Comparison of ENCODE assay signal across 18 cellular contexts in genomic region chr2:222213084-222213483, GRCh38.
A peak's percentile ranks its signal among the peaks of the same experiment; 100 is the strongest.
DNase-seq lines count a peak whose midpoint lies in the region; ATAC-seq and TF ChIP-seq lines count a peak whose summit lies in the region.
"Had no signal": no experiment of that assay in that cellular context is flagged by ENCODE, and none has a peak within 500 bp of the region (broad histone marks: within the 10 kb centered on the region; RNA-seq: fewer than 3 reads in every experiment).

No MANE protein-coding gene starts in this region.

- H3K18ac ChIP-seq in trophoblast cell (ENCODE audit: low read length): no peak overlapping the region

- no peaks in the 10 kb centered on the region for H3K36me3 ChIP-seq in cardiac muscle cell
- H3K36me3 ChIP-seq in SK-N-MC (ENCODE audit: insufficient read depth, low read length): peaks cover 15% of the 10 kb centered on the region
- H3K36me3 ChIP-seq in trophoblast cell (ENCODE audit: control insufficient read depth in 1 of 2, insufficient read depth in 2 of 2, low read length in 2 of 2): no peaks in the 10 kb centered on the region
- H3K36me3 ChIP-seq: BLaER1 treated with 17β-estradiol and CSF1 and Interleukin-3, amounts not matched to agents 10 nM and 100 nM had no signal

- no peak overlapping the region for H3K27ac Mint-ChIP-seq in natural killer cell
- H3K27ac Mint-ChIP-seq: B cell; CD4-positive, alpha-beta T cell; CD8-positive, alpha-beta T cell had no signal

- no peak overlapping the region for H2AFZ ChIP-seq in trophoblast cell (ENCODE audit: insufficient read depth, low read length, poor library complexity)

- DNase-seq in cardiac muscle cell (ENCODE audit: low read depth in 1 of 2, low spot score in 1 of 2) (peak in 1 of 2 donors; percentile 68), right cardiac atrium (no peak), SK-N-MC (ENCODE audit: low read depth, low spot score) (no peak), trophoblast cell (no peak), natural killer cell (no peak)
- DNase-seq: AML-193; Caco-2; Calu3; CD4-positive, alpha-beta T cell; CD8-positive, alpha-beta T cell; DMS79 treated with DMSO at 0.1 percent for 48 hours; GF-D8 had no signal

- no peak overlapping the region for H2BK120ac ChIP-seq in trophoblast cell (ENCODE audit: insufficient read depth, low read length, poor library complexity)

- no peak overlapping the region for H4K12ac ChIP-seq in trophoblast cell (ENCODE audit: low read depth, low read length)

- no peak overlapping the region for H3K9ac ChIP-seq in SK-N-MC (ENCODE audit: insufficient read length)
- no peak overlapping the region for H3K9ac ChIP-seq in trophoblast cell (ENCODE audit: low read length)
- H3K9ac ChIP-seq: BLaER1 treated with 17β-estradiol and CSF1 and Interleukin-3, amounts not matched to agents 10 nM and 100 nM had no signal

- peak overlapping the region; percentile 5 for H3K4me2 ChIP-seq in trophoblast cell (ENCODE audit: low read length)
- H3K4me2 ChIP-seq: A549; BLaER1 treated with 17β-estradiol and CSF1 and Interleukin-3, amounts not matched to agents 10 nM and 100 nM had no signal

- TF ChIP-seq CTCF in cardiac muscle cell (IDR thresholded peaks at IDR 0.05; ENCODE audit: low read depth, low read length) (no peak), natural killer cell (IDR thresholded peaks at IDR 0.05) (no peak)

- no peaks in the 10 kb centered on the region for H3K9me3 ChIP-seq in cardiac muscle cell (ENCODE audit: low read depth)
- no peaks in the 10 kb centered on the region for H3K9me3 ChIP-seq in right cardiac atrium (ENCODE audit: control insufficient read depth, low read length)
- H3K9me3 ChIP-seq in SK-N-MC (ENCODE audit: low read depth, low read length): no peaks in the 10 kb centered on the region
- H3K9me3 ChIP-seq in trophoblast cell (ENCODE audit: insufficient read depth, low read depth, low read length): no peaks in the 10 kb centered on the region
- H3K9me3 ChIP-seq: A549; BLaER1 treated with 17β-estradiol and CSF1 and Interleukin-3, amounts not matched to agents 10 nM and 100 nM; Caco-2 had no signal

- no peak overlapping the region for H2BK5ac ChIP-seq in trophoblast cell (ENCODE audit: low read depth, low read length, poor library complexity)

- no peak for ATAC-seq in right cardiac atrium
- ATAC-seq in natural killer cell: no peak
- no peak for ATAC-seq in HG03469 (IDR thresholded peaks at IDR 0.05; ENCODE audit: unreplicated experiment)
- ATAC-seq: A549; CD8-positive, alpha-beta T cell had no signal

- WGBS in right cardiac atrium: 57% methylated on average over 5 of the region's 5 CpGs
- no CpG with 5 or more reads among the region's 5 CpGs for WGBS in trophoblast cell (ENCODE audit: extremely low coverage, insufficient coverage, insufficient read length)

- no peak overlapping the region for H3K4me3 Mint-ChIP-seq in natural killer cell
- H3K4me3 Mint-ChIP-seq: B cell; CD4-positive, alpha-beta T cell; CD8-positive, alpha-beta T cell had no signal

- no peaks in the 10 kb centered on the region for H3K27me3 Mint-ChIP-seq in natural killer cell (ENCODE audit: low read depth in 2 of 2)

- intact Hi-C loops in right cardiac atrium (cut with DNase I) (no loop called here), natural killer cell (cut with micrococcal nuclease) (no loop called here)

- H2AK5ac ChIP-seq in trophoblast cell (ENCODE audit: low read length): no peak overlapping the region

- no peak overlapping the region for H3K23ac ChIP-seq in trophoblast cell (ENCODE audit: low read length)

- no peak overlapping the region for H4K91ac ChIP-seq in trophoblast cell (ENCODE audit: low read depth, low read length)

- peaks cover 0 to 4% of the 10 kb centered on the region in 2 donors for H3K9me3 Mint-ChIP-seq in natural killer cell
- H3K9me3 Mint-ChIP-seq: CD4-positive, alpha-beta T cell; CD8-positive, alpha-beta T cell had no signal

- no peaks in the 10 kb centered on the region for H3K79me2 ChIP-seq in trophoblast cell (ENCODE audit: control insufficient read depth, insufficient read depth, low read length, poor library complexity)

- H3K36me3 Mint-ChIP-seq in natural killer cell: no peaks in the 10 kb centered on the region
- H3K36me3 Mint-ChIP-seq: CD8-positive, alpha-beta T cell had no signal

- H4K8ac ChIP-seq in trophoblast cell (ENCODE audit: low read depth, low read length): no peak overlapping the region

- H2BK12ac ChIP-seq in trophoblast cell (ENCODE audit: low read length): no peak overlapping the region

- H3K4me1 Mint-ChIP-seq in natural killer cell: no peaks in the 10 kb centered on the region
- H3K4me1 Mint-ChIP-seq: B cell had no signal

- H3K27ac ChIP-seq in cardiac muscle cell (peak overlapping the region; percentile 58), right cardiac atrium (ENCODE audit: low read length) (no peak overlapping the region), SK-N-MC (peak overlapping the region; percentile 80; the same call in 1 of the 2 replicates), trophoblast cell (ENCODE audit: low read depth, low read length) (no peak overlapping the region)
- H3K27ac ChIP-seq: 22Rv1; A549; BLaER1 treated with 17β-estradiol and CSF1 and Interleukin-3, amounts not matched to agents 10 nM and 100 nM; C4-2B had no signal

- H3K14ac ChIP-seq in trophoblast cell (ENCODE audit: low read length): no peak overlapping the region

- H3K79me1 ChIP-seq in trophoblast cell (ENCODE audit: low read length): no peaks in the 10 kb centered on the region

- H3K27me3 ChIP-seq in cardiac muscle cell (no peaks in the 10 kb centered on the region), right cardiac atrium (ENCODE audit: control insufficient read depth, insufficient read depth) (no peaks in the 10 kb centered on the region), trophoblast cell (ENCODE audit: insufficient read depth, low read length) (no peaks in the 10 kb centered on the region)
- H3K27me3 ChIP-seq: BLaER1 treated with 17β-estradiol and CSF1 and Interleukin-3, amounts not matched to agents 10 nM and 100 nM had no signal

- H3K4me1 ChIP-seq in cardiac muscle cell (ENCODE audit: low read depth) (peaks cover 26% of the 10 kb centered on the region), right cardiac atrium (ENCODE audit: control insufficient read depth, insufficient read depth, low read length) (no peaks in the 10 kb centered on the region), trophoblast cell (ENCODE audit: control insufficient read depth in 1 of 2, insufficient read depth in 2 of 2, low read length in 2 of 2) (peaks cover 0 to 2% of the 10 kb centered on the region in 2 experiments)
- H3K4me1 ChIP-seq: A549; BLaER1 treated with 17β-estradiol and CSF1 and Interleukin-3, amounts not matched to agents 10 nM and 100 nM; Caco-2 had no signal

- H3K4me3 ChIP-seq in cardiac muscle cell: no peak overlapping the region
- no peak overlapping the region for H3K4me3 ChIP-seq in right cardiac atrium (ENCODE audit: low read length)
- H3K4me3 ChIP-seq in SK-N-MC: peak overlapping the region; percentile 38
- H3K4me3 ChIP-seq in trophoblast cell (ENCODE audit: low read depth, low read length): no peak overlapping the region
- H3K4me3 ChIP-seq: A549; BLaER1 treated with 17β-estradiol and CSF1 and Interleukin-3, amounts not matched to agents 10 nM and 100 nM had no signal

- H3K4ac ChIP-seq in trophoblast cell (ENCODE audit: low read depth, low read length): no peak overlapping the region

Comparison
In these comparisons a context has a peak if more than half of its experiments do, and no peak if none do; other contexts are left out.
1. H3K27ac ChIP-seq: peak in cardiac muscle cell (single experiment) and SK-N-MC (single experiment); none in right cardiac atrium (single experiment) and trophoblast cell (single experiment).